17 cellular contexts compared by ENCODE assay signal in the genomic region with DNA sequence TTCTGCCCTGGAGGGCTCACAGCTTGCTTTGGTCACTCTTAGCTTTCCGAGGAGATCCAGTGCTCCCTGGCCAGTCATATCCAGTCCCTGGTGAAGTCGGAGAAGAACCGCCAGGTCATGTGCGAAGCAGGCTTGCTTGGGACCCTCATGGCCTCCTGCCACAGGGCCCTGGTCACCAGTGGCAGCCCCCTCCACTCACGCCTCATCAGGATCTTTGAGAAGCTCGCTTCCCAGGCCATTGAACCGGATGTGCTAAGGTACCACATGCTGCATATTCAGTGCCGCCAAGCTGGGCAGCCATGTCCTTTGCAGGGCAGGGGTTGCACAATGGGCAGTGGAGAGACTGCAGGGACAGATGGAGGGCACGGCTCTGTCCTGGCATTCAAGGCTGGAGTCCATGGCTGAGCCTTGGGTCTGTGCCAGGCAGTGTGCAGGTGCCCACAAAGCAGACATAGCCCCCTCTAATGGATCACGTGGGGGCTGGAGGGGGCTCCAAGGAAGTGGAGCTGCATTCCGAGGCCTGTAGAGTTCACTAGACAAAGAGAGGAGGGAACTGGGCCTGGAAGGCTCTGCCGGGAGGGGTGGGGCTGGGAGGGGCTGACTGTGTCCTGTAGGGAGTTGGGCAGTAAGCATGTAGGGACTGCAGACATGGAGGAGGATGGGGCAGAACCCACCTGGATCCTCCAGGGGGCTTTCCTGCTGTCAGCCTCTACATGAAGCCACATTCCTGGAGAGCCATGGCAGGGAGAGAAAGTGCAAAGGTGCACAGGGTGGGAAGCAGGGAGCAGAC.
"Had no signal": no experiment of that assay in that cellular context is flagged by ENCODE, and none has a peak within 500 bp of the region (broad histone marks: within the 10 kb centered on the region; RNA-seq: fewer than 3 reads in every experiment).

No MANE protein-coding gene starts in this region.

- H3K4me1 ChIP-seq: body of pancreas, lower lobe of right lung, upper lobe of left lung had no signal

- H3K36me3 ChIP-seq: cardiac muscle cell, lower lobe of right lung, thoracic aorta, upper lobe of left lung had no signal

- DNase-seq: activated gamma-delta T cell; activated naive CD4-positive, alpha-beta T cell treated with anti-CD3 and anti-CD28 coated beads, Interleukin-2, amount 50 U/mL, for 16 hours; anterior cingulate cortex; body of pancreas; effector CD8-positive, alpha-beta T cell; foreskin melanocyte; glutamatergic neuron; lower lobe of right lung; naive B cell; stimulated activated CD4-positive, alpha-beta T cell treated with anti-CD3 and anti-CD28 coated beads, Interleukin-2, amount 100 ng/mL, for 48 hours; stimulated activated CD8-positive, alpha-beta memory T cell treated with anti-CD3 and anti-CD28 coated beads, Interleukin-4, amount 100 ng/mL, for 48 hours; stimulated activated naive CD4-positive, alpha-beta T cell treated with Interleukin-2 at 50 U/mL for 16 hours; T-helper 1 cell; upper lobe of left lung had no signal

- ATAC-seq: body of pancreas, lower lobe of right lung had no signal

- H2AFZ ChIP-seq: hepatocyte had no signal

- H3K27ac ChIP-seq: body of pancreas, cardiac muscle cell, hepatocyte, lower lobe of right lung, thoracic aorta, upper lobe of left lung had no signal

- H3K4me3 ChIP-seq: body of pancreas, cardiac muscle cell, hepatocyte, lower lobe of right lung, thoracic aorta, upper lobe of left lung had no signal

- H3K4me2 ChIP-seq: hepatocyte had no signal

- H3K27me3 ChIP-seq: body of pancreas, cardiac muscle cell, hepatocyte, upper lobe of left lung had no signal

- H3K9me3 ChIP-seq: body of pancreas, lower lobe of right lung, thoracic aorta, upper lobe of left lung had no signal
